8 cellular contexts compared by ENCODE assay signal in genomic region chr16:89122322-89122831, GRCh38. TPM values are rescaled to one million over a fixed set of nuclear protein-coding genes. Genes with fewer than 3 reads are reported as not detected.
DNase-seq lines count a peak whose midpoint lies in the region; ATAC-seq and TF ChIP-seq lines count a peak whose summit lies in the region.

No MANE protein-coding gene starts in this region.

- H3K27me3 Mint-ChIP-seq in CD8-positive, alpha-beta T cell (ENCODE audit: low read depth): no peaks in the 10 kb centered on the region

- 91% methylated on average over 10 of the region's 10 CpGs for WGBS in smooth muscle cell (ENCODE audit: low lambda C conversion rate)

- H3K36me3 Mint-ChIP-seq in CD8-positive, alpha-beta T cell: peaks cover 60% of the 10 kb centered on the region

- no peak for TF ChIP-seq POLR2A in gastrocnemius medialis (IDR thresholded peaks at IDR 0.05)

- H3K27ac ChIP-seq in CD8-positive, alpha-beta T cell (ENCODE audit: low read depth, low read length): peak overlapping the region; percentile 21
- H3K27ac ChIP-seq in gastrocnemius medialis (no peak overlapping the region), smooth muscle cell (ENCODE audit: low read depth) (no peak overlapping the region)

- H3K9me3 Mint-ChIP-seq in CD8-positive, alpha-beta T cell: no peaks in the 10 kb centered on the region

- peak; percentile 97 for ATAC-seq in CD8-positive, alpha-beta T cell
- no peak for ATAC-seq in HG03460 (IDR thresholded peaks at IDR 0.05; ENCODE audit: unreplicated experiment)
- ATAC-seq in GM21576 (IDR thresholded peaks at IDR 0.05; ENCODE audit: unreplicated experiment): no peak
- no peak for ATAC-seq in gastrocnemius medialis

- POLR2A ChIA-PET in CD8-positive, alpha-beta T cell (lab: Charles Lee): interaction anchor here (1.4 kb wide), 1 partner anchor 24 kb away, joined by 3 read pairs; no protein-coding TSS in a partner anchor

- peaks cover 27% of the 10 kb centered on the region for H3K4me1 ChIP-seq in CD8-positive, alpha-beta T cell (ENCODE audit: insufficient read depth, low read length)
- H3K4me1 ChIP-seq in gastrocnemius medialis: no peaks in the 10 kb centered on the region
- H3K4me1 ChIP-seq in smooth muscle cell (ENCODE audit: low read depth): no peaks in the 10 kb centered on the region

- no peak overlapping the region for H2AFZ ChIP-seq in smooth muscle cell (ENCODE audit: low read depth)

- in situ Hi-C loops in gastrocnemius medialis (cut with MboI; ENCODE audit: low sequenced_read_pairs in 4 of 4): no loop called here

- peak overlapping the region; percentile 32 for H3K4me3 ChIP-seq in CD8-positive, alpha-beta T cell (ENCODE audit: low read depth, low read length)
- H3K4me3 ChIP-seq in gastrocnemius medialis: no peak overlapping the region
- no peak overlapping the region for H3K4me3 ChIP-seq in smooth muscle cell

- H4K20me1 ChIP-seq in smooth muscle cell (ENCODE audit: low read depth): no peaks in the 10 kb centered on the region

- peaks cover 6% of the 10 kb centered on the region for H3K36me3 ChIP-seq in CD8-positive, alpha-beta T cell (ENCODE audit: insufficient read depth, low read length)
- H3K36me3 ChIP-seq in gastrocnemius medialis (peaks cover 0 to 53% of the 10 kb centered on the region in 2 donors), smooth muscle cell (ENCODE audit: low read depth) (no peaks in the 10 kb centered on the region)

- TF ChIP-seq CTCF in CD8-positive, alpha-beta T cell (IDR thresholded peaks at IDR 0.05): no peak
- TF ChIP-seq CTCF in gastrocnemius medialis (IDR thresholded peaks at IDR 0.05 in 4 of 5, conservative IDR thresholded peaks at IDR 0.05 in 1 of 5) (no peak), smooth muscle cell (IDR thresholded peaks at IDR 0.05; ENCODE audit: borderline replicate concordance, insufficient read depth, poor library complexity, severe bottlenecking) (no peak)

- peak; percentile 43 to 90 (median 74) for DNase-seq in CD8-positive, alpha-beta T cell
- DNase-seq in NCI-H1092 (lab: John Stamatoyannopoulos, UW) (peak; percentile 52), left kidney (ENCODE audit: low read depth, low spot score) (peak; percentile 45), gastrocnemius medialis (no peak), smooth muscle cell (lab: John Stamatoyannopoulos, UW; ENCODE audit: unreplicated experiment) (no peak)
- peak; percentile 62 to 68 for DNase-seq in activated CD4-positive, alpha-beta T cell treated with anti-CD3 and anti-CD28 coated beads for 4 hours

- no peaks in the 10 kb centered on the region for H3F3A ChIP-seq in smooth muscle cell (ENCODE audit: low read depth)

- H3K4me3 Mint-ChIP-seq in CD8-positive, alpha-beta T cell: peak overlapping the region; percentile 53

- no peak overlapping the region for H3K4me2 ChIP-seq in smooth muscle cell

- peak overlapping the region; percentile 94 for H3K27ac Mint-ChIP-seq in CD8-positive, alpha-beta T cell

- CTCF ChIA-PET in CD8-positive, alpha-beta T cell (lab: Charles Lee): interaction anchor here (1.4 to 1.6 kb wide), 2 partner anchors 20 to 26 kb away, joined by 3 to 6 read pairs; no protein-coding TSS in a partner anchor

- intact Hi-C loops in CD8-positive, alpha-beta T cell (cut with DNase I, micrococcal nuclease): loop anchor here in 1 of 2 experiments (1.0 to 2.0 kb wide), 2 partner anchors 25 to 94 kb away; partner anchors contain the start of gene ZNF778
- intact Hi-C loops in gastrocnemius medialis (cut with DNase I; ENCODE audit: low total_unique reads): no loop called here

- H3K9me3 ChIP-seq in CD8-positive, alpha-beta T cell (ENCODE audit: low read length): no peaks in the 10 kb centered on the region
- H3K9me3 ChIP-seq in gastrocnemius medialis: no peaks in the 10 kb centered on the region
- H3K9me3 ChIP-seq in smooth muscle cell (replicated peaks; ENCODE audit: low read depth): no peaks in the 10 kb centered on the region

- peaks cover 33% of the 10 kb centered on the region for H3K4me1 Mint-ChIP-seq in CD8-positive, alpha-beta T cell (ENCODE audit: low read depth)

- H3K9ac ChIP-seq in smooth muscle cell (ENCODE audit: low read depth): no peak overlapping the region

- no peaks in the 10 kb centered on the region for H3K79me2 ChIP-seq in smooth muscle cell (ENCODE audit: low read depth)

- no peaks in the 10 kb centered on the region for H3K27me3 ChIP-seq in CD8-positive, alpha-beta T cell (ENCODE audit: insufficient read depth, low read length)
- no peaks in the 10 kb centered on the region for H3K27me3 ChIP-seq in gastrocnemius medialis
- H3K27me3 ChIP-seq in smooth muscle cell (ENCODE audit: low read depth): no peaks in the 10 kb centered on the region

RNA-seq across cellular contexts. Expression of gene ACSF3, which starts 28.7 kb away (rescaled TPM):
- 10 to 100 TPM; 33.5 to 37.0 TPM for total RNA-seq in CD8-positive, alpha-beta T cell
- total RNA-seq in gastrocnemius medialis: 10 to 100 TPM; 17.8 to 20.7 (median 19.4) TPM
- total RNA-seq in smooth muscle cell: 13.6 and 15.1 TPM in 2 replicates
- 13.6 and 15.5 TPM in 2 replicates for polyA plus RNA-seq in smooth muscle cell

RNA-seq across cellular contexts. Expression of gene CDH15, which starts 49.2 kb away (rescaled TPM):
- under 1 TPM in 1 of 2 experiments, not detected in 1; 0.24 TPM for total RNA-seq in CD8-positive, alpha-beta T cell
- 10 to 100 TPM; 48.5 to 60.8 (median 51.0) TPM for total RNA-seq in gastrocnemius medialis
- total RNA-seq in smooth muscle cell: 0.36 and 0.45 TPM in 2 replicates
- 1.2 and 1.4 TPM in 2 replicates for polyA plus RNA-seq in smooth muscle cell

Comparison
In these comparisons a context has a peak if more than half of its experiments do, and no peak if none do; other contexts are left out.
1. DNase-seq: peak in CD8-positive, alpha-beta T cell (7 of 7), NCI-H1092 (single experiment), activated CD4-positive, alpha-beta T cell treated with anti-CD3 and anti-CD28 coated beads for 4 hours (2 of 2) and left kidney (single experiment); none in gastrocnemius medialis (0 of 2) and smooth muscle cell (single experiment).
2. RNA of gene CDH15, which starts 49.2 kb away (total RNA-seq): 48.5 to 60.8 TPM in gastrocnemius medialis; 0.36 to 0.45 TPM in smooth muscle cell and 0.24 TPM in CD8-positive, alpha-beta T cell; every median in the first group is over 10 times any median in the second.